Comparison of ENCODE assay signal across 17 cellular contexts in the genomic region with DNA sequence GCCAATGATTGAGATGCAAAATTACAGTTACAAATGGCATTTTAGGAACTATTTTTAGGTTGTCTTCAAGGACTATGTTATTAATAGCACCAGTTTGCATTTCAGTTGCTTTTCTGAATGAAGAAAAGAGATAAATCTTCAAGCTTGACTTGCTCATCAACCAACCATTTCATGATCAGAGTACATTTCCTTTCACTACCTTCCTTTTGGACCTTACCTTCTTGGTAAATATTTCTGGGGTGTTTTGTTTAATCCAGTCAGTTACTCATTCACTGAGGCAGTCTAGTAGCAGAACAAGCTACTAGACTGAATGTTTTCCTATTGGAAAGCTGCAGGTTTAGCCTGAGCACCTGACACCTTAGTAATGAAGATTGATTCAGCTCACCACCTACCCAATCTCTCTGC. TPM values are rescaled to one million over a fixed set of nuclear protein-coding genes. Genes with fewer than 3 reads are reported as not detected.
DNase-seq lines count a peak whose midpoint lies in the region; ATAC-seq and FAIRE-seq lines count a peak whose summit lies in the region.
"Had no signal": no experiment of that assay in that cellular context is flagged by ENCODE, and none has a peak within 500 bp of the region (broad histone marks: within the 10 kb centered on the region; RNA-seq: fewer than 3 reads in every experiment).

No MANE protein-coding gene starts in this region.

- peak; percentile 39 for FAIRE-seq in GM18507 (lab: Jason Lieb, UNC)

- DNase-seq in GM18507 (ENCODE audit: extremely low spot score, insufficient read length, low read depth): no peak
- DNase-seq in left colon: no peak
- no peak for DNase-seq in activated CD8-positive, alpha-beta memory T cell treated with anti-CD3 and anti-CD28 coated beads, Interleukin-2, amount 50 U/mL, for 4 hours
- no peak for DNase-seq in NCI-H2081 (lab: John Stamatoyannopoulos, UW)
- no peak for DNase-seq in SW480 (ENCODE audit: low spot score)
- DNase-seq in activated CD4-positive, alpha-beta T cell treated with anti-CD3 and anti-CD28 coated beads for 4 hours: no peak
- DNase-seq: activated CD4-positive, alpha-beta T cell treated with anti-CD3 and anti-CD28 coated beads, Interleukin-2, amount 50 U/mL, for 48 hours; amniotic stem cell; DMS 273 treated with DMSO at 0.1 percent for 48 hours; GOT3; NCI-H1105; NCI-H345; ovary; spleen; stomach had no signal

- intact Hi-C loops in left colon (cut with DNase I, micrococcal nuclease): no loop called here

- ATAC-seq in GM21619 (IDR thresholded peaks at IDR 0.05; ENCODE audit: unreplicated experiment) (peak; percentile 74), HG03457 (IDR thresholded peaks at IDR 0.05; ENCODE audit: unreplicated experiment) (peak; percentile 57), left colon (peak; percentile 64)

RNA-seq across cellular contexts. Expression of a gene that starts 8.2 kb away (rescaled TPM):
- 10 to 100 TPM; 37.2 to 43.1 TPM for total RNA-seq in left colon
